Comparison of ENCODE assay signal across 16 cellular contexts in genomic region chr20:36591281-36591680, GRCh38. TPM values are rescaled to one million over a fixed set of nuclear protein-coding genes. Genes with fewer than 3 reads are reported as not detected.
A peak's percentile ranks its signal among the peaks of the same experiment; 100 is the strongest.
DNase-seq lines count a peak whose midpoint lies in the region; ATAC-seq and TF ChIP-seq lines count a peak whose summit lies in the region.
"Had no signal": no experiment of that assay in that cellular context is flagged by ENCODE, and none has a peak within 500 bp of the region (broad histone marks: within the 10 kb centered on the region; RNA-seq: fewer than 3 reads in every experiment).

No MANE protein-coding gene starts in this region.

- POLR2A ChIA-PET in activated CD4-positive, alpha-beta memory T cell treated with anti-CD3 and anti-CD28 coated beads, Interleukin-2, amount 10 ng/mL, durations not matched to agents 7 days and 5 days (lab: Charles Lee): interaction anchor here (1.4 to 8.2 kb wide), 4 partner anchors 8 to 54 kb away, joined by 3 to 111 read pairs (median 49); partner anchors contain the start of genes RAB5IF, SLA2 and TGIF2
- POLR2A ChIA-PET in GM10248 (lab: Yijun Ruan, JAX): no interaction called here

- DNase-seq in NCI-H2171 treated with DMSO at 0.1 percent for 48 hours (lab: John Stamatoyannopoulos, UW) (peak; percentile 21), NCI-H2171 (lab: John Stamatoyannopoulos, UW) (no peak), NCI-H2029 treated with DMSO at 0.1 percent for 48 hours (lab: John Stamatoyannopoulos, UW) (peak; percentile 45), GM10248 (ENCODE audit: extremely low spot score) (no peak)
- no peak for DNase-seq in activated CD4-positive, alpha-beta memory T cell treated with anti-CD3 and anti-CD28 coated beads, Interleukin-2, amount 10 ng/mL, durations not matched to agents 7 days and 5 days
- DNase-seq: COR-L47, foreskin keratinocyte, GM23248, Kasumi-1, SW 1271 had no signal

- H3K4me3 Mint-ChIP-seq in activated CD4-positive, alpha-beta memory T cell treated with anti-CD3 and anti-CD28 coated beads, Interleukin-2, amount 10 ng/mL, durations not matched to agents 7 days and 5 days: no peak overlapping the region
- H3K4me3 Mint-ChIP-seq in nephron: no peak overlapping the region
- H3K4me3 Mint-ChIP-seq: activated naive CD4-positive, alpha-beta T cell treated with anti-CD3 and anti-CD28 coated beads for 36 hours had no signal

- peaks cover 43% of the 10 kb centered on the region for H3K36me3 Mint-ChIP-seq in activated CD4-positive, alpha-beta memory T cell treated with anti-CD3 and anti-CD28 coated beads, Interleukin-2, amount 10 ng/mL, durations not matched to agents 7 days and 5 days (ENCODE audit: low read depth)
- H3K36me3 Mint-ChIP-seq in nephron (ENCODE audit: low read depth): peaks cover 61% of the 10 kb centered on the region

- no peaks in the 10 kb centered on the region for H3K27me3 Mint-ChIP-seq in activated CD4-positive, alpha-beta memory T cell treated with anti-CD3 and anti-CD28 coated beads, Interleukin-2, amount 10 ng/mL, durations not matched to agents 7 days and 5 days
- no peaks in the 10 kb centered on the region for H3K27me3 Mint-ChIP-seq in nephron (ENCODE audit: low read depth)

- H3K4me1 Mint-ChIP-seq in activated CD4-positive, alpha-beta memory T cell treated with anti-CD3 and anti-CD28 coated beads, Interleukin-2, amount 10 ng/mL, durations not matched to agents 7 days and 5 days: peaks cover 65% of the 10 kb centered on the region
- H3K4me1 Mint-ChIP-seq in nephron: peaks cover 23% of the 10 kb centered on the region

- ATAC-seq in HG03432 (IDR thresholded peaks at IDR 0.05; ENCODE audit: unreplicated experiment) (no peak), HG02981 (IDR thresholded peaks at IDR 0.05; ENCODE audit: unreplicated experiment) (no peak)
- ATAC-seq: foreskin keratinocyte had no signal

- CTCF ChIA-PET in activated CD4-positive, alpha-beta memory T cell treated with anti-CD3 and anti-CD28 coated beads, Interleukin-2, amount 10 ng/mL, durations not matched to agents 7 days and 5 days (lab: Charles Lee): interaction anchor here (0.7 to 5.7 kb wide), 7 partner anchors 14 to 55 kb away, joined by 3 to 58 read pairs (median 3); partner anchors contain the start of genes RAB5IF and SLA2
- CTCF ChIA-PET in GM10248 (lab: Yijun Ruan, JAX): interaction anchor here (1.3 to 5.8 kb wide), 4 partner anchors 11 to 91 kb away, joined by 3 to 43 read pairs (median 16); partner anchors contain the start of gene RAB5IF

- H3K27ac Mint-ChIP-seq in activated CD4-positive, alpha-beta memory T cell treated with anti-CD3 and anti-CD28 coated beads, Interleukin-2, amount 10 ng/mL, durations not matched to agents 7 days and 5 days: peak overlapping the region; percentile 33
- H3K27ac Mint-ChIP-seq in nephron: peak overlapping the region; percentile 43 to 74 (median 68)
- H3K27ac Mint-ChIP-seq: neural progenitor cell had no signal

- H3K9me3 Mint-ChIP-seq in activated CD4-positive, alpha-beta memory T cell treated with anti-CD3 and anti-CD28 coated beads, Interleukin-2, amount 10 ng/mL, durations not matched to agents 7 days and 5 days: no peaks in the 10 kb centered on the region
- no peaks in the 10 kb centered on the region for H3K9me3 Mint-ChIP-seq in nephron
- H3K9me3 Mint-ChIP-seq: activated naive CD4-positive, alpha-beta T cell treated with anti-CD3 and anti-CD28 coated beads for 36 hours; neural progenitor cell had no signal

- TF ChIP-seq CTCF in nephron (IDR thresholded peaks at IDR 0.05; ENCODE audit: unreplicated experiment in 3 of 3) (no peak), GM10248 (IDR thresholded peaks at IDR 0.05; ENCODE audit: control extremely low read depth, extremely low read depth, low read depth, missing control alignments) (no peak)

RNA-seq across cellular contexts. Expression of gene RAB5IF, which starts 14.3 kb away (rescaled TPM):
- total RNA-seq in activated CD4-positive, alpha-beta memory T cell treated with anti-CD3 and anti-CD28 coated beads, Interleukin-2, amount 10 ng/mL, durations not matched to agents 7 days and 5 days: 10 to 100 TPM; 92.8 to 94.1 TPM

RNA-seq across cellular contexts. Expression of gene TGIF2, which starts 17.9 kb away (rescaled TPM):
- total RNA-seq in activated CD4-positive, alpha-beta memory T cell treated with anti-CD3 and anti-CD28 coated beads, Interleukin-2, amount 10 ng/mL, durations not matched to agents 7 days and 5 days: 10 to 100 TPM; 28.0 to 33.5 TPM

RNA-seq across cellular contexts. Expression of gene MYL9, which starts 50.0 kb away (rescaled TPM):
- 1 to 10 TPM; 1.1 to 1.7 TPM for total RNA-seq in activated CD4-positive, alpha-beta memory T cell treated with anti-CD3 and anti-CD28 coated beads, Interleukin-2, amount 10 ng/mL, durations not matched to agents 7 days and 5 days
- total RNA-seq: activated naive CD4-positive, alpha-beta T cell treated with anti-CD3 and anti-CD28 coated beads for 36 hours had no signal

RNA-seq across cellular contexts. Expression of gene SLA2, which starts 54.7 kb away (rescaled TPM):
- total RNA-seq in activated CD4-positive, alpha-beta memory T cell treated with anti-CD3 and anti-CD28 coated beads, Interleukin-2, amount 10 ng/mL, durations not matched to agents 7 days and 5 days: 10 to 100 TPM; 78.6 to 79.9 TPM
- total RNA-seq: A172, foreskin keratinocyte, GM23248 had no signal

Comparison
In these comparisons a context has a peak if more than half of its experiments do, and no peak if none do; other contexts are left out.
1. DNase-seq: peak in NCI-H2171 treated with DMSO at 0.1 percent for 48 hours (single experiment) and NCI-H2029 treated with DMSO at 0.1 percent for 48 hours (single experiment); none in NCI-H2171 (single experiment), activated CD4-positive, alpha-beta memory T cell treated with anti-CD3 and anti-CD28 coated beads, Interleukin-2, amount 10 ng/mL, durations not matched to agents 7 days and 5 days (single experiment) and GM10248 (single experiment).